20 cellular contexts compared by ENCODE assay signal in genomic region chr2:113149553-113150257, GRCh38. TPM values are rescaled to one million over a fixed set of nuclear protein-coding genes. Genes with fewer than 3 reads are reported as not detected.
"Had no signal": no experiment of that assay in that cellular context is flagged by ENCODE, and none has a peak within 500 bp of the region (broad histone marks: within the 10 kb centered on the region; RNA-seq: fewer than 3 reads in every experiment).

No MANE protein-coding gene starts in this region.

- H3K9me3 ChIP-seq: ascending aorta, gastroesophageal sphincter, left lung, mucosa of descending colon, prostate gland, sigmoid colon, uterus had no signal

- H3K4me1 ChIP-seq: ascending aorta, gastroesophageal sphincter, left lung, prostate gland, sigmoid colon, uterus had no signal

- H3K27me3 ChIP-seq: ascending aorta, left lung, sigmoid colon, uterus had no signal

- FAIRE-seq: bronchial epithelial cell, islet of Langerhans had no signal

- H3K27me3 Mint-ChIP-seq: activated naive CD8-positive, alpha-beta T cell treated with anti-CD3 and anti-CD28 coated beads, Interleukin-2, amount 50 U/mL, for 24 hours; naive thymus-derived CD8-positive, alpha-beta T cell had no signal

- DNase-seq: activated CD4-positive, alpha-beta T cell treated with anti-CD3 and anti-CD28 coated beads, Interleukin-2, amount 10 ng/mL, durations not matched to agents 7 days and 5 days; activated naive CD4-positive, alpha-beta T cell; activated naive CD8-positive, alpha-beta T cell treated with anti-CD3 and anti-CD28 coated beads, Interleukin-2, amount 50 U/mL, for 24 hours; endodermal cell; erythroblast; left lung; mucosa of descending colon; naive thymus-derived CD8-positive, alpha-beta T cell; occipital lobe; sigmoid colon; stimulated activated CD4-positive, alpha-beta T cell treated with anti-CD3 and anti-CD28 coated beads, Interleukin-1b, Interleukin-23, amount 100 ng/mL, for 48 hours; uterus had no signal

- H3K27ac ChIP-seq: ascending aorta, gastroesophageal sphincter, left lung, prostate gland, sigmoid colon, uterus had no signal

- H3K36me3 ChIP-seq: ascending aorta, gastroesophageal sphincter, left lung, prostate gland, sigmoid colon, uterus had no signal

- H3K36me3 Mint-ChIP-seq: naive thymus-derived CD8-positive, alpha-beta T cell had no signal

- H3K4me1 Mint-ChIP-seq: endodermal cell had no signal

- ATAC-seq: activated naive CD8-positive, alpha-beta T cell treated with anti-CD3 and anti-CD28 coated beads, Interleukin-2, amount 50 U/mL, for 24 hours; gastroesophageal sphincter; naive thymus-derived CD8-positive, alpha-beta T cell had no signal

- H3K27ac Mint-ChIP-seq: activated CD4-positive, alpha-beta T cell treated with anti-CD3 and anti-CD28 coated beads, Interleukin-2, amount 10 ng/mL, durations not matched to agents 7 days and 5 days; activated naive CD8-positive, alpha-beta T cell treated with anti-CD3 and anti-CD28 coated beads, Interleukin-2, amount 50 U/mL, for 24 hours; endodermal cell; T-helper 2 cell treated with Interferon-gamma antibody and Interleukin-4, amounts not matched to agents 5 μg/mL and 100 μg/mL, for 36 hours had no signal

- H3K4me3 Mint-ChIP-seq: activated CD4-positive, alpha-beta T cell treated with anti-CD3 and anti-CD28 coated beads, Interleukin-2, amount 10 ng/mL, durations not matched to agents 7 days and 5 days; activated naive CD8-positive, alpha-beta T cell treated with anti-CD3 and anti-CD28 coated beads, Interleukin-2, amount 50 U/mL, for 24 hours; endodermal cell; naive thymus-derived CD8-positive, alpha-beta T cell; T-helper 2 cell treated with Interferon-gamma antibody and Interleukin-4, amounts not matched to agents 5 μg/mL and 100 μg/mL, for 36 hours had no signal

- H3K9me3 Mint-ChIP-seq: activated naive CD8-positive, alpha-beta T cell treated with anti-CD3 and anti-CD28 coated beads, Interleukin-2, amount 50 U/mL, for 24 hours; naive thymus-derived CD8-positive, alpha-beta T cell had no signal

- H3K4me3 ChIP-seq: ascending aorta, gastroesophageal sphincter, left lung, mucosa of descending colon, prostate gland, sigmoid colon, uterus had no signal

RNA-seq across cellular contexts. Expression of gene IL1RN, which starts 22.3 kb away (rescaled TPM):
- total RNA-seq: ascending aorta, chondrocyte, dermis microvascular lymphatic vessel endothelial cell, endodermal cell, occipital lobe had no signal
- polyA plus RNA-seq: naive thymus-derived CD8-positive, alpha-beta T cell had no signal
